In the genomic region with DNA sequence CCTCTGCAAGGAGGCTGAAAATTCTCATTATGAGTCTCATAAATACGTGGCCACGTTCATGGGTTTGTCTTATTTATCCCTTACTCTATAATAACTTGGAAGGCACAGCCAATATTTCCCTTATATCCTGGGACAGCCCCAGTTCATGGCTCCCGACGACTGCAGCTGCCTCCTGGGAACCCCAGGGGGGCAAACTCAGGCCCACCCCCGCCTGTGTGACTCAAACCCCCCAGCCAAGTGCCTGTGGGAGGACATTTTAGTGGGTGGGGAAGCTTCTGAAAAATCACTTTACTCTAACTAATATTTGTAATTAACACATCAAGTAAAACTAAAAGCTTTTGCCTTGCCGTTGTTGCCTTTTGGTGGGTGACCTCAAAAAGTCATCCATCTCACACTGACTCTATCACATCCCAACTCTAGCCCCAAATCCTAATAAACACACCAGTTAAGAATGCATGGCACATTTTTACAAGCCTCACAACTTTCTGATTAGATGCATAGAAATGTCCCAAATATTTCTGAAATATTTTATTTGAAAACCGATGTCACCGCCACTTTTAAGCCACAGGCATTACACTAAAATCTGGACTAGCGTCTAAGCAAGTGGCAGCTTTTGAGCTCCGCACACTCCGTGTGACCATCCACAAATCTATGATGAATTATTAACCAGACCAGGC, we compare ENCODE assay signal across 8 cellular contexts. TPM values are rescaled to one million over a fixed set of nuclear protein-coding genes. Genes with fewer than 3 reads are reported as not detected.
A peak's percentile ranks its signal among the peaks of the same experiment; 100 is the strongest.
DNase-seq lines count a peak whose midpoint lies in the region; ATAC-seq, FAIRE-seq and TF ChIP-seq lines count a peak whose summit lies in the region.

No MANE protein-coding gene starts in this region.

- H3K4me3 Mint-ChIP-seq in CD4-positive, alpha-beta T cell = peak overlapping the region; percentile 52

- POLR2A ChIA-PET in CD4-positive, alpha-beta T cell (lab: Charles Lee) = interaction anchor here (0.8 to 1.6 kb wide), 5 partner anchors 8 to 30 kb away, joined by 3 to 6 read pairs (median 4); no protein-coding TSS in a partner anchor

- 30 to 31% methylated on average over 11 of the region's 11 CpGs for WGBS in pancreas, 2 donors
- WGBS in lower leg skin, 2 donors = 64 to 67% methylated on average over 10 to 11 of the region's 11 CpGs

- intact Hi-C loops in CD4-positive, alpha-beta T cell (cut with DNase I, micrococcal nuclease) = no loop called here
- intact Hi-C loops in pancreas (cut with DNase I) (no loop called here), lower leg skin (cut with DNase I; ENCODE audit: low total_unique reads) (no loop called here)

- FAIRE-seq in pancreas (lab: Jason Lieb, UNC) = no peak

- TF ChIP-seq POLR2A in lower leg skin (IDR thresholded peaks at IDR 0.05) = no peak

- H3K4me3 ChIP-seq in pancreas (no peak overlapping the region), lower leg skin (ENCODE audit: low read depth, poor library complexity, severe bottlenecking) (no peak overlapping the region)

- H3K36me3 ChIP-seq in KOPT-K1 (ENCODE audit: insufficient read depth, low read length) = 0 out of 2 replicates have a peak, but pooled peaks cover 4% of the 10 kb centered on the region
- no peaks in the 10 kb centered on the region for H3K36me3 ChIP-seq in pancreas

- H3K27me3 Mint-ChIP-seq in CD4-positive, alpha-beta T cell = no peaks in the 10 kb centered on the region

- H3K27me3 ChIP-seq in CD4-positive, alpha-beta T cell (ENCODE audit: control insufficient read depth, insufficient read depth, low read length) = no peaks in the 10 kb centered on the region
- no peaks in the 10 kb centered on the region for H3K27me3 ChIP-seq in pancreas

- no peak for ATAC-seq in CD4-positive, alpha-beta T cell (ENCODE audit: poor library complexity)
- no peak for ATAC-seq in pancreas

- H3K9me3 ChIP-seq in CD4-positive, alpha-beta T cell (ENCODE audit: control insufficient read depth, low read length) = no peaks in the 10 kb centered on the region
- no peaks in the 10 kb centered on the region for H3K9me3 ChIP-seq in KOPT-K1 (ENCODE audit: insufficient read depth, low read length, poor library complexity, severe bottlenecking)
- no peaks in the 10 kb centered on the region for H3K9me3 ChIP-seq in pancreas

- no peak overlapping the region for H3K27ac ChIP-seq in CD4-positive, alpha-beta T cell (ENCODE audit: low read depth, low read length)
- H3K27ac ChIP-seq in KOPT-K1 (ENCODE audit: low read depth, low read length, poor library complexity, severe bottlenecking) = peak overlapping the region; percentile 35
- peak overlapping the region; percentile 77 for H3K27ac ChIP-seq in epithelial cell of prostate
- peak overlapping the region in 3 of 4 donors; percentile 35 to 79 (median 64) for H3K27ac ChIP-seq in pancreas

- H3K4me1 Mint-ChIP-seq in CD4-positive, alpha-beta T cell (ENCODE audit: low read depth) = peaks cover 75% of the 10 kb centered on the region

- H3K27ac Mint-ChIP-seq in CD4-positive, alpha-beta T cell = peak overlapping the region; percentile 91

- no peak for DNase-seq in CD4-positive, alpha-beta T cell
- DNase-seq in epithelial cell of prostate (ENCODE audit: low read depth, low spot score) (no peak), pancreas (peak in 3 of 6 donors; percentile 18 to 37 (median 24)), occipital lobe (lab: John Stamatoyannopoulos, UW) (no peak), lower leg skin (ENCODE audit: low spot score in 2 of 2) (no peak), NCI-H146 (lab: John Stamatoyannopoulos, UW) (no peak), SHP77 treated with DMSO at 0.1 percent for 48 hours (lab: John Stamatoyannopoulos, UW) (no peak)

- H3K4me1 ChIP-seq in pancreas = peaks cover 0 to 20% (median 12%) of the 10 kb centered on the region in 3 donors

- H3K9me3 Mint-ChIP-seq in CD4-positive, alpha-beta T cell = no peaks in the 10 kb centered on the region

- TF ChIP-seq CTCF in CD4-positive, alpha-beta T cell (IDR thresholded peaks at IDR 0.05) = no peak
- no peak for TF ChIP-seq CTCF in pancreas (IDR thresholded peaks at IDR 0.05)
- TF ChIP-seq CTCF in lower leg skin (IDR thresholded peaks at IDR 0.05) = no peak

- peaks cover 75% of the 10 kb centered on the region for H3K36me3 Mint-ChIP-seq in CD4-positive, alpha-beta T cell (ENCODE audit: low read depth)

- CTCF ChIA-PET in CD4-positive, alpha-beta T cell (lab: Charles Lee) = interaction anchor here (1.0 kb wide), 1 partner anchor 8 kb away, joined by 3 read pairs; no protein-coding TSS in a partner anchor

RNA-seq across cellular contexts. Expression of gene RASA3, which starts 14.2 kb away (rescaled TPM):
- total RNA-seq in CD4-positive, alpha-beta T cell = 100 to 1,000 TPM; 181 to 184 TPM
- total RNA-seq in pancreas (10 to 100 TPM in 3 of 6 donors, 1 to 10 TPM in 3; 7.1 to 11.2 (median 10.1) TPM), occipital lobe (14.2 TPM), lower leg skin (10 to 100 TPM; 12.9 to 30.5 (median 24.2) TPM)
- polyA plus RNA-seq in pancreas = 1 to 10 TPM; 5.7 to 6.5 TPM

Comparison
In these comparisons a context has a peak if more than half of its experiments do, and no peak if none do; other contexts are left out.
1. RNA of gene RASA3, which starts 14.2 kb away (total RNA-seq): 181 to 184 TPM in CD4-positive, alpha-beta T cell; 12.9 to 30.5 TPM in lower leg skin, 14.2 TPM in occipital lobe (single experiment) and 7.1 to 11.2 TPM in pancreas; every median in the first group is over 4 times any median in the second.